ENCODE assay signal across 28 cellular contexts in genomic region chr3:71881041-71881440, GRCh38.
"Had no signal": no experiment of that assay in that cellular context is flagged by ENCODE, and none has a peak within 500 bp of the region (broad histone marks: within the 10 kb centered on the region; RNA-seq: fewer than 3 reads in every experiment).

No MANE protein-coding gene starts in this region.

- H3K27me3 ChIP-seq: esophagus muscularis mucosa, gastroesophageal sphincter, neutrophil, pancreas, right atrium auricular region, stomach, thyroid gland, upper lobe of left lung had no signal

- H3K36me3 Mint-ChIP-seq: memory B cell; naive B cell; natural killer cell treated with Interleukin-12 subunit alpha and Interleukin-12 subunit beta and Interleukin-15 and Interleukin-18, amount 100 ng/mL, for 72 hours; stimulated activated effector memory CD8-positive, alpha-beta T cell treated with anti-CD3 and anti-CD28 coated beads, Interleukin-12 subunit alpha, Interleukin-12 subunit beta, amount 100 ng/mL, for 72 hours had no signal

- H3K36me3 ChIP-seq: esophagus muscularis mucosa, gastroesophageal sphincter, heart right ventricle, neutrophil, pancreas, right atrium auricular region, stomach, thyroid gland, upper lobe of left lung had no signal

- H3K9me3 ChIP-seq: esophagus muscularis mucosa, gastroesophageal sphincter, heart right ventricle, neutrophil, pancreas, right atrium auricular region, stomach, thyroid gland, upper lobe of left lung had no signal

- ATAC-seq: foreskin keratinocyte; gastroesophageal sphincter; heart right ventricle; natural killer cell treated with Interleukin-12 subunit alpha and Interleukin-12 subunit beta and Interleukin-15 and Interleukin-18, amount 100 ng/mL, for 72 hours; sciatic nerve; stimulated activated effector memory CD8-positive, alpha-beta T cell treated with anti-CD3 and anti-CD28 coated beads, Interleukin-12 subunit alpha, Interleukin-12 subunit beta, amount 100 ng/mL, for 72 hours had no signal

- H3K4me3 ChIP-seq: esophagus muscularis mucosa, gastroesophageal sphincter, heart right ventricle, lung, pancreas, right atrium auricular region, smooth muscle cell, stomach, thyroid gland, upper lobe of left lung had no signal

- H3K4me1 Mint-ChIP-seq: memory B cell; naive B cell; stimulated activated effector memory CD8-positive, alpha-beta T cell treated with anti-CD3 and anti-CD28 coated beads, Interleukin-12 subunit alpha, Interleukin-12 subunit beta, amount 100 ng/mL, for 72 hours had no signal

- H3K27ac ChIP-seq: esophagus muscularis mucosa, foreskin keratinocyte, gastroesophageal sphincter, heart right ventricle, neutrophil, pancreas, right atrium auricular region, stomach, thyroid gland, upper lobe of left lung had no signal

- FAIRE-seq: endothelial cell of umbilical vein, islet of Langerhans, pancreas, urothelium cell line had no signal

- H3K27ac Mint-ChIP-seq: memory B cell; naive B cell; natural killer cell treated with Interleukin-12 subunit alpha and Interleukin-12 subunit beta and Interleukin-15 and Interleukin-18, amount 100 ng/mL, for 72 hours; stimulated activated effector memory CD8-positive, alpha-beta T cell treated with anti-CD3 and anti-CD28 coated beads, Interleukin-12 subunit alpha, Interleukin-12 subunit beta, amount 100 ng/mL, for 72 hours had no signal

- H3K9me3 Mint-ChIP-seq: memory B cell; naive B cell; natural killer cell treated with Interleukin-12 subunit alpha and Interleukin-12 subunit beta and Interleukin-15 and Interleukin-18, amount 100 ng/mL, for 72 hours; neural crest cell; stimulated activated effector memory CD8-positive, alpha-beta T cell treated with anti-CD3 and anti-CD28 coated beads, Interleukin-12 subunit alpha, Interleukin-12 subunit beta, amount 100 ng/mL, for 72 hours had no signal

- DNase-seq: cortex of kidney; effector CD4-positive, alpha-beta T cell; foreskin keratinocyte; heart right ventricle; hippocampal formation; kidney glomerular epithelial cell; naive B cell; stimulated activated CD4-positive, alpha-beta T cell treated with anti-CD3 and anti-CD28 coated beads, Interleukin-2, amount 100 ng/mL, for 24 hours; stimulated activated CD4-positive, alpha-beta T cell treated with anti-CD3 and anti-CD28 coated beads, Interleukin-4, amount 100 ng/mL, for 24 hours; stimulated activated naive CD4-positive, alpha-beta T cell treated with Interleukin-2 at 50 U/mL for 16 hours; stomach; thyroid gland; upper lobe of left lung had no signal

- H3K4me2 ChIP-seq: smooth muscle cell had no signal

- H3K4me1 ChIP-seq: foreskin keratinocyte, heart right ventricle, pancreas, right atrium auricular region, stomach, thyroid gland, upper lobe of left lung had no signal

- H3K4me3 Mint-ChIP-seq: memory B cell; naive B cell; natural killer cell treated with Interleukin-12 subunit alpha and Interleukin-12 subunit beta and Interleukin-15 and Interleukin-18, amount 100 ng/mL, for 72 hours; neural crest cell; stimulated activated effector memory CD8-positive, alpha-beta T cell treated with anti-CD3 and anti-CD28 coated beads, Interleukin-12 subunit alpha, Interleukin-12 subunit beta, amount 100 ng/mL, for 72 hours had no signal
